Comparison of ENCODE assay signal across 14 cellular contexts in the genomic region with DNA sequence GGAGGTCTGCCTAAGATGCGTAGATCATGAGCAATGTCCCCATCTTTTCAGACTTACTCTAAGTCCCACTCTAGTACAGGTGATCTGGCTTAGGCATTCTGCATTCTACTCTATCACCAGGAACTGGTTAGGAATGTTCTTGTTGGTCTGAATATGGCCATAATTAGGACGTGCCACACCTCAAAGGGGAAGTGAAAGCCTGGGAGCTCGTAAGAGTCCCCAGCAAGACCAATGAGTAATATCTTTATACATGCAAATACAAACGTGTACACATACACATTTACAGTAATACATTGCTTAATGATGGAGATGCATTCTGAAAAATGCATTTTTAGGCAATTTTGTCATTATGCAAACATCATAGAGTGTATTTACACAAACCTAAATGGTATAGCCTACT. TPM values are rescaled to one million over a fixed set of nuclear protein-coding genes. Genes with fewer than 3 reads are reported as not detected.
DNase-seq lines count a peak whose midpoint lies in the region; ATAC-seq and TF ChIP-seq lines count a peak whose summit lies in the region.
"Had no signal": no experiment of that assay in that cellular context is flagged by ENCODE, and none has a peak within 500 bp of the region (broad histone marks: within the 10 kb centered on the region; RNA-seq: fewer than 3 reads in every experiment).

No MANE protein-coding gene starts in this region.

- POLR2A ChIA-PET in HEK293T (lab: Yijun Ruan, JAX), result interaction anchor here (1.9 kb wide), 1 partner anchor 19 kb away, joined by 7 read pairs; the partner anchor contains the start of gene ERCC3

- peaks cover 0 to 3% of the 10 kb centered on the region in 2 donors for H3K4me1 ChIP-seq in left lung

- no peaks in the 10 kb centered on the region for H3K9me3 ChIP-seq in left lung

- CTCF ChIA-PET in HEK293T (lab: Yijun Ruan, JAX), result interaction anchor here (0.8 to 1.0 kb wide), 2 partner anchors 11 to 58 kb away, joined by 3 read pairs; no protein-coding TSS in a partner anchor

- H3K36me3 ChIP-seq in left lung, result peaks cover 0 to 93% of the 10 kb centered on the region in 2 donors

- H3K27ac ChIP-seq in left lung, result no peak overlapping the region
- H3K27ac ChIP-seq in caudate nucleus (ENCODE audit: low read depth, low read length), result no peak overlapping the region
- H3K27ac ChIP-seq: coronary artery, HL-60 had no signal

- H3K27me3 ChIP-seq in left lung, result no peaks in the 10 kb centered on the region

- ATAC-seq in GM18873 (IDR thresholded peaks at IDR 0.05; ENCODE audit: low FRiP score, unreplicated experiment) (peak; percentile 95), HG02571 (IDR thresholded peaks at IDR 0.05; ENCODE audit: unreplicated experiment) (peak; percentile 96), HG03457 (IDR thresholded peaks at IDR 0.05; ENCODE audit: unreplicated experiment) (peak; percentile 94), left lung (peak; percentile 52)

- no peak for TF ChIP-seq CTCF in left lung (IDR thresholded peaks at IDR 0.05)

- no peak overlapping the region for H3K4me3 ChIP-seq in left lung
- H3K4me3 ChIP-seq: coronary artery had no signal

- no peak for DNase-seq in left lung
- no peak for DNase-seq in HEK293T (ENCODE audit: extremely low spot score)
- no peak for DNase-seq in caudate nucleus (lab: John Stamatoyannopoulos, UW)
- no peak for DNase-seq in stimulated activated naive CD4-positive, alpha-beta T cell treated with Interleukin-2 at 50 U/mL for 16 hours (lab: John Stamatoyannopoulos, UW)
- DNase-seq in UCSD-AML1 (lab: John Stamatoyannopoulos, UW; ENCODE audit: unreplicated experiment), result no peak
- DNase-seq: activated gamma-delta T cell, DMS53, NCI-H2171, T-helper 2 cell had no signal

- intact Hi-C loops in left lung (cut with DNase I), result no loop called here

TF ChIP-seq in HEK293T, 16 proteins besides CTCF, POLR2A, EP300 and RAD21:
- TF ChIP-seq HDGF (IDR thresholded peaks at IDR 0.05; ENCODE audit: borderline replicate concordance), result no peak
- TF ChIP-seq LEF1 (IDR thresholded peaks at IDR 0.05; ENCODE audit: borderline replicate concordance), result no peak
- TF ChIP-seq TARDBP (IDR thresholded peaks at IDR 0.05), result no peak
- no peak for TF ChIP-seq CTBP1 (IDR thresholded peaks at IDR 0.05; ENCODE audit: borderline replicate concordance)
- no peak for TF ChIP-seq FOXM1 (IDR thresholded peaks at IDR 0.05; ENCODE audit: borderline replicate concordance)
- no peak for TF ChIP-seq SP1 (IDR thresholded peaks at IDR 0.05)
- TF ChIP-seq ARNT (IDR thresholded peaks at IDR 0.05), result no peak
- no peak for TF ChIP-seq SUZ12 (IDR thresholded peaks at IDR 0.05)
- TF ChIP-seq FOXA1 (IDR thresholded peaks at IDR 0.05), result no peak
- no peak for TF ChIP-seq FOXK2 (IDR thresholded peaks at IDR 0.05)
- no peak for TF ChIP-seq ZNF384 (IDR thresholded peaks at IDR 0.05)
- no peak for TF ChIP-seq PKNOX1 (IDR thresholded peaks at IDR 0.05)
- no peak for TF ChIP-seq L3MBTL2 (conservative IDR thresholded peaks at IDR 0.05)
- no peak for TF ChIP-seq ELF4 (IDR thresholded peaks at IDR 0.05)

RNA-seq across cellular contexts. Expression of gene ERCC3, which starts 19.4 kb away (rescaled TPM):
- 10 to 100 TPM; 31.0 to 35.4 TPM for total RNA-seq in left lung
